10 cellular contexts compared by ENCODE assay signal in the genomic region with DNA sequence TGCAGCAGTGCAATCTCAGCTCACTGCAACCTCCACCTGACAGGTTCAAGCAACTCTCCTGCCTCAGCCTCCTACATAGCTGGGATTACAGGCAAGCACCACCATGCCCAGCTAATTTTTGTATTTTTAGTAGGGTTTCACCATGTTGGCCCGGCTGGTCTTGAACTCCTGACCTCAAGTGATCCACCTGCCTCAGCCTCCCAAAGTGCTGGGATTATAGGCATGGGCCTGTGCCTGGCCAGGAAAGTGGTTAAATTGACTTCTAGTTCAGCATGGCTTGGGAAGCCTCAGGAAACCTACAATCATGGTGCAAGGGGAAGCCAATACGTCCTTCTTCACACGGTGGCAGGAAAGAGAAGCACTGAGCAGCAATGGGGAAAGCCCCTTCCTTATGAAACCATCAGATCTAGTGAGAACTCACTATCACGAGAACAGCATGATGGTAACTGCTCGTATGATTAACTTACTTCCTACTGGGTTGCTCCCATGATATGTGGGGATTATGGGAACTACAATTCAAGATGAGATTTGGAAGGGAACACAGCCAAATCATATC. TPM values are rescaled to one million over a fixed set of nuclear protein-coding genes. Genes with fewer than 3 reads are reported as not detected.
A peak's percentile ranks its signal among the peaks of the same experiment; 100 is the strongest.
DNase-seq lines count a peak whose midpoint lies in the region; ATAC-seq and TF ChIP-seq lines count a peak whose summit lies in the region.
"Not testable (repeated sequence)": the region's sequence is repeated elsewhere in the genome, so short reads cannot be mapped to it uniquely, and the experiment has no call there.
"Had no signal": no experiment of that assay in that cellular context is flagged by ENCODE, and none has a peak within 500 bp of the region (broad histone marks: within the 10 kb centered on the region; RNA-seq: fewer than 3 reads in every experiment).

No MANE protein-coding gene starts in this region.

- TF ChIP-seq POLR2A in GM18526 (IDR thresholded peaks at IDR 0.05; ENCODE audit: extremely low read depth, insufficient read length), result peak; percentile 33

- not testable (repeated sequence) for H4K20me1 ChIP-seq in OCI-LY7 (ENCODE audit: insufficient read depth, low read length)

- H3K36me3 Mint-ChIP-seq in activated CD8-positive, alpha-beta T cell treated with anti-CD3 and anti-CD28 coated beads for 36 hours (ENCODE audit: low read depth), result not testable (repeated sequence)

- not testable (repeated sequence) for H3K27me3 Mint-ChIP-seq in activated CD8-positive, alpha-beta T cell treated with anti-CD3 and anti-CD28 coated beads for 36 hours

- not testable (repeated sequence) for H3K9me3 ChIP-seq in OCI-LY7 (ENCODE audit: low read length)

- not testable (repeated sequence) for H3K9me2 ChIP-seq in OCI-LY7 (ENCODE audit: insufficient read depth, low read length)

- ATAC-seq in GM21529 (IDR thresholded peaks at IDR 0.05; ENCODE audit: unreplicated experiment) (peak; percentile 48), HG03354 (IDR thresholded peaks at IDR 0.05; ENCODE audit: poor library complexity, severe bottlenecking, unreplicated experiment) (peak; percentile 48)
- ATAC-seq in activated CD8-positive, alpha-beta T cell treated with anti-CD3 and anti-CD28 coated beads for 36 hours, result peak; percentile 47

- H3K4me1 Mint-ChIP-seq in activated CD8-positive, alpha-beta T cell treated with anti-CD3 and anti-CD28 coated beads for 36 hours (ENCODE audit: low read depth), result peaks cover 45% of the 10 kb centered on the region

- not testable (repeated sequence) for H3K27ac Mint-ChIP-seq in activated CD8-positive, alpha-beta T cell treated with anti-CD3 and anti-CD28 coated beads for 36 hours

- H3K4me2 ChIP-seq in OCI-LY7 (ENCODE audit: low read length), result peak overlapping the region; percentile 92

- intact Hi-C loops in OCI-LY7 (cut with micrococcal nuclease; ENCODE audit: unreplicated experiment), result not testable (repeated sequence)
- intact Hi-C loops in activated CD8-positive, alpha-beta T cell treated with anti-CD3 and anti-CD28 coated beads for 36 hours (cut with micrococcal nuclease), result loop anchor here (5.0 kb wide), 1 partner anchor 85 kb away; no protein-coding TSS in a partner anchor

- POLR2A ChIA-PET in OCI-LY7 (lab: Charles Lee), result interaction anchor here (0.5 to 2.5 kb wide), 14 partner anchors 9 to 984 kb away, joined by 3 to 18 read pairs (median 4); a partner anchor contains a TSS
- POLR2A ChIA-PET in activated CD8-positive, alpha-beta T cell treated with anti-CD3 and anti-CD28 coated beads for 36 hours (lab: Charles Lee), result interaction anchor here (0.8 to 3.3 kb wide), 11 partner anchors 8 to 86 kb away, joined by 3 to 21 read pairs (median 5); no protein-coding TSS in a partner anchor

- H3K79me2 ChIP-seq in OCI-LY7 (ENCODE audit: insufficient read depth, low read depth, low read length), result peaks cover 60% of the 10 kb centered on the region

- H3K27ac ChIP-seq in OCI-LY7 (ENCODE audit: low read depth, low read length, poor library complexity, severe bottlenecking), result peak overlapping the region; percentile 98

- H3K4me3 ChIP-seq in OCI-LY7 (ENCODE audit: low read depth, low read length, poor library complexity, severe bottlenecking), result peak overlapping the region; percentile 77

- CTCF ChIA-PET in OCI-LY7 (lab: Charles Lee; ENCODE audit: unreplicated experiment), result interaction anchor here (0.5 to 1.3 kb wide), 2 partner anchors 37 to 420 kb away, joined by 3 to 4 read pairs; no protein-coding TSS in a partner anchor
- CTCF ChIA-PET in activated CD8-positive, alpha-beta T cell treated with anti-CD3 and anti-CD28 coated beads for 36 hours (lab: Charles Lee), result interaction anchor here (0.7 to 6.7 kb wide), 17 partner anchors 13 to 329 kb away, joined by 3 to 94 read pairs (median 7); a partner anchor contains a TSS

- peak overlapping the region; percentile 73; the same call in 1 of the 2 replicates for H2AFZ ChIP-seq in OCI-LY7 (ENCODE audit: low read length)

- TF ChIP-seq CTCF in OCI-LY7 (conservative IDR thresholded peaks at IDR 0.05; ENCODE audit: low read length); activated CD8-positive, alpha-beta T cell treated with anti-CD3 and anti-CD28 coated beads for 36 hours (IDR thresholded peaks at IDR 0.05): not testable (repeated sequence)

- DNase-seq in AML-193 (lab: John Stamatoyannopoulos, UW), result peak; percentile 56 to 58
- peak; percentile 64 for DNase-seq in OCI-LY7 (ENCODE audit: low spot score)
- DNase-seq in activated CD8-positive, alpha-beta T cell treated with anti-CD3 and anti-CD28 coated beads for 36 hours, result peak; percentile 68
- peak; percentile 30 for DNase-seq in effector CD4-positive, alpha-beta T cell
- peak; percentile 55 for DNase-seq in pons (ENCODE audit: low spot score)

- H3K36me3 ChIP-seq in OCI-LY7 (ENCODE audit: insufficient read depth, low read length), result peaks cover 21% of the 10 kb centered on the region; the same call in 1 of the 2 replicates

- BruUV-seq in OCI-LY7 (replicated peaks; lab: Mats Ljungman, UMichigan), result not testable (repeated sequence)

- H3K9me3 Mint-ChIP-seq in activated CD8-positive, alpha-beta T cell treated with anti-CD3 and anti-CD28 coated beads for 36 hours, result not testable (repeated sequence)

- not testable (repeated sequence) for H3K4me3 Mint-ChIP-seq in activated CD8-positive, alpha-beta T cell treated with anti-CD3 and anti-CD28 coated beads for 36 hours

- peaks cover 52% of the 10 kb centered on the region for H3K4me1 ChIP-seq in OCI-LY7 (ENCODE audit: insufficient read depth, low read length, poor library complexity, severe bottlenecking)

RNA-seq across cellular contexts. Expression of a gene that starts 1.0 kb away (rescaled TPM):
- 131 and 150 TPM in 2 replicates for total RNA-seq in OCI-LY7 (2014; rRNA removed; shearing (Covaris generic))
- total RNA-seq in OCI-LY7 (2022), result 131 and 149 TPM in 2 replicates
- 100 to 1,000 TPM; 379 to 388 TPM for total RNA-seq in activated CD8-positive, alpha-beta T cell treated with anti-CD3 and anti-CD28 coated beads for 36 hours
- total RNA-seq: ascending aorta, SJCRH30 had no signal

RNA-seq across cellular contexts. Expression of a gene that starts 26.4 kb away (rescaled TPM):
- total RNA-seq in OCI-LY7 (2014; rRNA removed; shearing (Covaris generic)), result not detected in 2 replicates
- not detected in 2 replicates for total RNA-seq in OCI-LY7 (2022)
- 10 to 100 TPM; 90.0 to 93.5 TPM for total RNA-seq in activated CD8-positive, alpha-beta T cell treated with anti-CD3 and anti-CD28 coated beads for 36 hours
- total RNA-seq: ascending aorta, SJCRH30 had no signal

Comparison
In these comparisons a context has a peak if more than half of its experiments do, and no peak if none do; other contexts are left out.
1. Peak in every context shown above with its lines: DNase-seq, ATAC-seq, H3K4me3 ChIP-seq and H3K27ac ChIP-seq.
2. RNA of a gene that starts 26.4 kb away (total RNA-seq): 90.0 to 93.5 TPM in activated CD8-positive, alpha-beta T cell treated with anti-CD3 and anti-CD28 coated beads for 36 hours; not detected in OCI-LY7; every median in the first group is over 10 times any median in the second.